8 cellular contexts compared by ENCODE assay signal in the genomic region with DNA sequence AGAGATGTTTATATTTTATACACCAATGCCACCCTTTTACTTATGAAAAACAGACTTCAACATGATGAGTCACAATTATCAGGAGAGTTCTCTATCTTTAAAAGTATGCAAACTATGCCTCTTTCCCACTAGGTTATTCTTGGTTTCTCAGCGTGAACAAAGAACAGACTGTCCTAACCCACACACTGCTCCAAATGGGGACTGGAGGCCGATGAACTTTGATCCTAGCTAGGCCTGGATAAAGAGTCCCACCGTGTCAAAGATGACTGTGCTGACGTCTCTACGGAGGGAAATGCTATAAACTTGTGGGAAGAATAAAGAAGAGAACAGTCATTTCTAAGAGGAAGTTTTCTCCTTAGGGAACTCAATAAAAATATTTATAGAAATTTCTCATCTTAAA.
DNase-seq lines count a peak whose midpoint lies in the region; ATAC-seq and TF ChIP-seq lines count a peak whose summit lies in the region.

No MANE protein-coding gene starts in this region.

- no peaks in the 10 kb centered on the region for H3K9me3 ChIP-seq in Panc1 (ENCODE audit: control insufficient read depth, insufficient read depth, low read depth, low read length)

- in situ Hi-C loops in Panc1 (cut with HindIII; ENCODE audit: low pct_unique_long_range_greater_than_20kb, low sequenced_read_pairs), result no loop called here

- no peaks in the 10 kb centered on the region for H3K36me3 ChIP-seq in Panc1 (ENCODE audit: control insufficient read depth, insufficient read depth, low read length)

- no peak overlapping the region for H3K4me3 ChIP-seq in Panc1 (ENCODE audit: low read depth in 2 of 2, low read length in 2 of 2)

- no peak overlapping the region for H3K27ac ChIP-seq in Panc1 (ENCODE audit: low read length)
- H3K27ac ChIP-seq in foreskin keratinocyte, result peak overlapping the region; percentile 93

- POLR2A ChIA-PET in Panc1 (lab: Charles Lee), result interaction anchor here (0.6 kb wide), 1 partner anchor 12 kb away, joined by 4 read pairs; no protein-coding TSS in a partner anchor

- TF ChIP-seq CTCF in Panc1 (IDR thresholded peaks at IDR 0.05) (no peak), foreskin keratinocyte (conservative IDR thresholded peaks at IDR 0.05) (no peak)

- H3K4me1 ChIP-seq in Panc1 (ENCODE audit: control insufficient read depth, insufficient read depth, low read length) (peaks cover 10% of the 10 kb centered on the region; the same call in 1 of the 2 replicates), foreskin keratinocyte (peaks cover 16% of the 10 kb centered on the region)

- DNase-seq in Panc1 (ENCODE audit: low read depth, low spot score) (peak; percentile 35), foreskin keratinocyte (peak; percentile 67 to 87), putamen (ENCODE audit: low spot score) (peak; percentile 36), GDM1 (lab: John Stamatoyannopoulos, UW) (no peak), NCI-H2081 (lab: John Stamatoyannopoulos, UW) (no peak), GM19238 (ENCODE audit: insufficient read length, low spot score) (no peak)
- no peak for DNase-seq in stimulated activated naive CD4-positive, alpha-beta T cell treated with Interleukin-2 at 50 U/mL for 16 hours (lab: John Stamatoyannopoulos, UW)

- H3K27me3 ChIP-seq in Panc1 (ENCODE audit: control insufficient read depth, insufficient read depth, low read length), result no peaks in the 10 kb centered on the region
- H3K27me3 ChIP-seq in foreskin keratinocyte, result no peaks in the 10 kb centered on the region

- no TSS peak for BruUV-seq in Panc1 (replicated peaks; lab: Mats Ljungman, UMichigan)

- ATAC-seq in GM21367 (IDR thresholded peaks at IDR 0.05; ENCODE audit: unreplicated experiment) (peak; percentile 50), Panc1 (peak; percentile 93), foreskin keratinocyte (peak; percentile 85)

- CTCF ChIA-PET in Panc1 (lab: Charles Lee), result no interaction called here

- intact Hi-C loops in Panc1 (cut with micrococcal nuclease; ENCODE audit: unreplicated experiment), result no loop called here

Comparison
In these comparisons a context has a peak if more than half of its experiments do, and no peak if none do; other contexts are left out.
1. DNase-seq: peak in Panc1 (single experiment), foreskin keratinocyte (2 of 2) and putamen (single experiment); none in GDM1 (single experiment), stimulated activated naive CD4-positive, alpha-beta T cell treated with Interleukin-2 at 50 U/mL for 16 hours (single experiment), NCI-H2081 (0 of 2) and GM19238 (single experiment).
2. Peak in every context shown above with its lines, with median percentiles within 50 percentile points of each other: ATAC-seq.